Comparison of ENCODE assay signal across 12 cellular contexts in genomic region chr2:126761981-126762878, GRCh38.
A peak's percentile ranks its signal among the peaks of the same experiment; 100 is the strongest.
DNase-seq lines count a peak whose midpoint lies in the region; ATAC-seq lines count a peak whose summit lies in the region.
"Had no signal": no experiment of that assay in that cellular context is flagged by ENCODE, and none has a peak within 500 bp of the region (broad histone marks: within the 10 kb centered on the region; RNA-seq: fewer than 3 reads in every experiment).

No MANE protein-coding gene starts in this region.

- peaks cover 86% of the 10 kb centered on the region for H3K4me1 Mint-ChIP-seq in activated naive CD4-positive, alpha-beta T cell treated with anti-CD3 and anti-CD28 coated beads, Interleukin-2, amount 50 U/mL, for 24 hours

- ATAC-seq in GM18868 (IDR thresholded peaks at IDR 0.05; ENCODE audit: unreplicated experiment): peak; percentile 63
- ATAC-seq in GM19463 (IDR thresholded peaks at IDR 0.05; ENCODE audit: unreplicated experiment): no peak

- no peaks in the 10 kb centered on the region for H3K36me3 Mint-ChIP-seq in activated naive CD4-positive, alpha-beta T cell treated with anti-CD3 and anti-CD28 coated beads, Interleukin-2, amount 50 U/mL, for 24 hours

- no peaks in the 10 kb centered on the region for H3K27me3 Mint-ChIP-seq in activated naive CD4-positive, alpha-beta T cell treated with anti-CD3 and anti-CD28 coated beads, Interleukin-2, amount 50 U/mL, for 24 hours

- peak overlapping the region; percentile 64 for H3K4me3 Mint-ChIP-seq in activated naive CD4-positive, alpha-beta T cell treated with anti-CD3 and anti-CD28 coated beads, Interleukin-2, amount 50 U/mL, for 24 hours

- peak overlapping the region; percentile 64 for H3K27ac Mint-ChIP-seq in activated naive CD4-positive, alpha-beta T cell treated with anti-CD3 and anti-CD28 coated beads, Interleukin-2, amount 50 U/mL, for 24 hours

- H3K9me3 Mint-ChIP-seq in activated naive CD4-positive, alpha-beta T cell treated with anti-CD3 and anti-CD28 coated beads, Interleukin-2, amount 50 U/mL, for 24 hours: no peaks in the 10 kb centered on the region

- DNase-seq in T-helper 9 cell (peak; percentile 26), NCI-H2107 treated with DMSO at 0.1 percent for 48 hours (lab: John Stamatoyannopoulos, UW; ENCODE audit: unreplicated experiment) (no peak), NCI-H526 treated with DMSO at 0.1 percent for 48 hours (lab: John Stamatoyannopoulos, UW) (no peak), cerebellum (ENCODE audit: low spot score) (no peak)
- peak; percentile 15 to 36 for DNase-seq in stimulated activated CD8-positive, alpha-beta memory T cell treated with anti-CD3 and anti-CD28 coated beads, Interleukin-15, amount 100 ng/mL, for 48 hours (ENCODE audit: low read depth in 2 of 2)
- DNase-seq: DMS 273 treated with DMSO at 0.1 percent for 48 hours, NCI-H2081 treated with DMSO at 0.1 percent for 48 hours, occipital lobe, SHP77 had no signal

Comparison
In these comparisons a context has a peak if more than half of its experiments do, and no peak if none do; other contexts are left out.
1. DNase-seq: peak in T-helper 9 cell (single experiment) and stimulated activated CD8-positive, alpha-beta memory T cell treated with anti-CD3 and anti-CD28 coated beads, Interleukin-15, amount 100 ng/mL, for 48 hours (2 of 2); none in NCI-H2107 treated with DMSO at 0.1 percent for 48 hours (single experiment), NCI-H526 treated with DMSO at 0.1 percent for 48 hours (single experiment) and cerebellum (single experiment).